In the genomic region with DNA sequence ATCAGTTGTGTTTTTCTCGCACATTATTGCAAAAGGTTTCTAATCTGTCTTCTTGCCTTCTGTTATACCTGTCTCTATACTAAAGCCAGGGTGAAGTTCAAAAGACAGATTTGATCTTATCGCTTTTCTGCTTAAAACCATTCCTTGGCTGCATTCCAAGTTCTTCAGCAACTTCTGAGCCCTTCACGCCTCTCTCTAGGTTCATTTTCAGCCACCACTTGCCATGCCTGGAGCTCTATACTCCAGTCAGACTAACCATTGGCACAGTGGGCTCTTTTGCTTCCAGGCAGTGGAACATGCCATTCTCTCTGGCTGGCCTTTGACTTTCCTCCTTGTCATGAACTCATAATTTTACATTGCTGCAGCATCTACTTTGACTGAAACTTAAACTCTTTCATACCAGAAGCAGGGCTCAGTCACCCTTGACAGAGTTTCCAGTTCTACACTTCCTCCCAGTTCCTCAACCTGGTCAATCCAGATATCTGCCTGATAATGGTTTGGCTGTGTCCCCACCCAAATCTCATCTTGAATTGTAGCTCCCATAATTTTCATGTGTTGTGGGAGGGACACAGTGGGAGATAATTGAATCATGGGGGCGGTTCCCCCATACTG, we compare ENCODE assay signal across 12 cellular contexts.
DNase-seq lines count a peak whose midpoint lies in the region; ATAC-seq lines count a peak whose summit lies in the region.
"Had no signal": no experiment of that assay in that cellular context is flagged by ENCODE, and none has a peak within 500 bp of the region (broad histone marks: within the 10 kb centered on the region; RNA-seq: fewer than 3 reads in every experiment).

No MANE protein-coding gene starts in this region.

- POLR2A ChIA-PET in T-cell (lab: Charles Lee) = no interaction called here

- peaks cover 0 to 2% of the 10 kb centered on the region in 2 donors for H3K27me3 Mint-ChIP-seq in T-cell

- DNase-seq in Caki2 (ENCODE audit: low read depth) = peak; percentile 32
- DNase-seq in T-cell = peak in 12 of 34 experiments; percentile 3 to 44 (median 22)
- no peak for DNase-seq in GM03348 (ENCODE audit: low spot score)
- no peak for DNase-seq in NCI-H2171 treated with DMSO at 0.1 percent for 48 hours (lab: John Stamatoyannopoulos, UW)
- DNase-seq in NCI-H748 (lab: John Stamatoyannopoulos, UW; ENCODE audit: unreplicated experiment) = no peak
- DNase-seq: activated effector memory CD4-positive, alpha-beta T cell treated with Interleukin-2 at 50 U/mL for 16 hours; effector CD4-positive, alpha-beta T cell; heart left ventricle; mesenchymal stem cell had no signal

- in situ Hi-C loops in Caki2 (cut with HindIII; ENCODE audit: low pct_unique_long_range_greater_than_20kb, low sequenced_read_pairs) = no loop called here

- peaks cover 30 to 41% (median 40%) of the 10 kb centered on the region in 3 donors for H3K4me1 Mint-ChIP-seq in T-cell

- peak overlapping the region; percentile 73 to 83 for H3K27ac Mint-ChIP-seq in T-cell

- H3K9me3 Mint-ChIP-seq in T-cell = no peaks in the 10 kb centered on the region

- CTCF ChIA-PET in T-cell (lab: Charles Lee) = no interaction called here

- peak overlapping the region in 2 of 3 donors; percentile 17 to 72 for H3K4me3 Mint-ChIP-seq in T-cell

- no peaks in the 10 kb centered on the region for H3K36me3 Mint-ChIP-seq in T-cell

- ATAC-seq in GM18511 (IDR thresholded peaks at IDR 0.05; ENCODE audit: unreplicated experiment) = peak; percentile 50
- ATAC-seq in HG02678 (IDR thresholded peaks at IDR 0.05; ENCODE audit: unreplicated experiment) = peak; percentile 41
- ATAC-seq in T-cell (replicated peaks in 1 of 4) = peak; percentile 31 to 41 (median 38)
- no peak for ATAC-seq in HG02763 (IDR thresholded peaks at IDR 0.05; ENCODE audit: unreplicated experiment)
